9 cellular contexts compared by ENCODE assay signal in genomic region chr20:19993937-19994667, GRCh38. TPM values are rescaled to one million over a fixed set of nuclear protein-coding genes. Genes with fewer than 3 reads are reported as not detected.
DNase-seq lines count a peak whose midpoint lies in the region; ATAC-seq, FAIRE-seq and TF ChIP-seq lines count a peak whose summit lies in the region.
"Had no signal": no experiment of that assay in that cellular context is flagged by ENCODE, and none has a peak within 500 bp of the region (broad histone marks: within the 10 kb centered on the region; RNA-seq: fewer than 3 reads in every experiment).

No MANE protein-coding gene starts in this region.

- H3K79me1 ChIP-seq in H1 (ENCODE audit: low read depth, low read length): no peaks in the 10 kb centered on the region

- H3K27ac ChIP-seq in A549 (peak overlapping the region; percentile 90 to 93), H1 (ENCODE audit: low read depth, low read length) (no peak overlapping the region)

- H3K4me2 ChIP-seq in A549: peak overlapping the region; percentile 88
- no peak overlapping the region for H3K4me2 ChIP-seq in H1 (ENCODE audit: insufficient read depth in 1 of 2, low read depth in 2 of 2, low read length in 2 of 2)

- no peak overlapping the region for H2BK5ac ChIP-seq in H1 (ENCODE audit: low read depth, low read length)

- no peaks in the 10 kb centered on the region; a peak in 1 of 7 replicates for H3K27me3 ChIP-seq in H1 (replicated peaks in 1 of 4; ENCODE audit: control insufficient read depth in 3 of 4, extremely low read depth in 1 of 4, insufficient read depth in 3 of 4, low read length in 3 of 4)

- CTCF ChIA-PET in A549 (lab: Yijun Ruan, JAX): interaction anchor here (0.6 to 8.1 kb wide), 40 partner anchors 8 to 1518 kb away, joined by 3 to 80 read pairs (median 5); partner anchors contain the start of gene NAA20
- CTCF ChIA-PET in H1 (lab: Charles Lee; ENCODE audit: partially characterized antibody): interaction anchor here (0.6 to 3.1 kb wide), 22 partner anchors 12 to 1286 kb away, joined by 3 to 11 read pairs (median 4); no protein-coding TSS in a partner anchor

- no peak overlapping the region for H3K56ac ChIP-seq in H1 (replicated peaks; ENCODE audit: insufficient read length, low read depth, low read length)

- H4K8ac ChIP-seq in H1 (ENCODE audit: extremely low read depth, insufficient read depth, low read length): no peak overlapping the region

- no peak overlapping the region for H3K4ac ChIP-seq in H1 (replicated peaks; ENCODE audit: insufficient read length, low read depth, low read length)

- no peak for TF ChIP-seq EP300 in A549 (IDR thresholded peaks at IDR 0.05)
- TF ChIP-seq EP300 in H1 (IDR thresholded peaks at IDR 0.05; ENCODE audit: borderline replicate concordance in 1 of 2, low read depth in 2 of 2, low read length in 2 of 2): no peak

- no peak overlapping the region for H3K9ac ChIP-seq in H1 (replicated peaks in 1 of 4; ENCODE audit: extremely low read depth in 1 of 4, low read depth in 3 of 4, low read length in 3 of 4)

- no peak overlapping the region for H4K91ac ChIP-seq in H1 (replicated peaks; ENCODE audit: insufficient read length, low read length)

- no peaks in the 10 kb centered on the region for H4K20me1 ChIP-seq in H1 (replicated peaks in 1 of 2; ENCODE audit: control insufficient read depth in 1 of 2, insufficient read depth in 2 of 2, low read length in 2 of 2)

- POLR2A ChIA-PET in A549 (lab: Yijun Ruan, JAX): interaction anchor here (0.5 to 3.3 kb wide), 6 partner anchors 11 to 210 kb away, joined by 3 to 60 read pairs (median 6); no protein-coding TSS in a partner anchor
- POLR2A ChIA-PET in H1 (lab: Charles Lee; ENCODE audit: partially characterized antibody): no interaction called here

- TF ChIP-seq CTCF in A549 (IDR thresholded peaks at IDR 0.05) (no peak), H1 (IDR thresholded peaks at IDR 0.05; ENCODE audit: control extremely low read depth in 1 of 3, insufficient read depth in 1 of 3, low read depth in 1 of 3, low read length in 3 of 3) (no peak), mesothelial cell of epicardium (IDR thresholded peaks at IDR 0.05; ENCODE audit: unreplicated experiment) (no peak)

- H3K14ac ChIP-seq in H1 (ENCODE audit: insufficient read length): no peak overlapping the region

- FAIRE-seq in A549 (lab: Jason Lieb, UNC): peak; percentile 32
- no peak for FAIRE-seq in H1 (lab: Jason Lieb, UNC)

- H3K4me1 ChIP-seq in A549: peaks cover 52% of the 10 kb centered on the region
- peaks cover 2 to 7% (median 5%) of the 10 kb centered on the region in 4 experiments for H3K4me1 ChIP-seq in H1 (replicated peaks in 1 of 4; ENCODE audit: control insufficient read depth in 3 of 4, insufficient read depth in 4 of 4, low read length in 3 of 4)

- no peaks in the 10 kb centered on the region for H3K79me2 ChIP-seq in H1 (ENCODE audit: control insufficient read depth in 1 of 2, insufficient read depth in 2 of 2, low read length in 2 of 2)

- H2BK12ac ChIP-seq in H1 (ENCODE audit: low read depth, low read length): peak overlapping the region; percentile 10

- H2AFZ ChIP-seq in H1 (ENCODE audit: low read length): peak overlapping the region; percentile 74; the same call in 1 of the 2 replicates

- peaks cover 14% of the 10 kb centered on the region for H3K36me3 Mint-ChIP-seq in mesothelial cell of epicardium

- H2BK15ac ChIP-seq in H1 (ENCODE audit: low read length): 0 out of 2 replicates have a peak overlapping the region, but pooled peaks have one; percentile 12

- H2BK120ac ChIP-seq in H1 (replicated peaks; ENCODE audit: low read depth, low read length): no peak overlapping the region

- no peaks in the 10 kb centered on the region for H3K36me3 ChIP-seq in H1 (ENCODE audit: control insufficient read depth in 2 of 4, insufficient read depth in 4 of 4, low read length in 3 of 4)

- H2AK5ac ChIP-seq in H1 (ENCODE audit: low read depth, low read length): no peak overlapping the region

- H4K5ac ChIP-seq in H1 (ENCODE audit: insufficient read length, low read depth, low read length): no peak overlapping the region

- no peaks in the 10 kb centered on the region for H3K23me2 ChIP-seq in H1 (ENCODE audit: low read depth, low read length)

- no peaks in the 10 kb centered on the region for H3K9me3 Mint-ChIP-seq in mesothelial cell of epicardium

- ATAC-seq in A549 (peak; percentile 37 to 44; a peak in 5 of 6 replicates), HG03025 (IDR thresholded peaks at IDR 0.05; ENCODE audit: low FRiP score, unreplicated experiment) (no peak), HG02610 (IDR thresholded peaks at IDR 0.05; ENCODE audit: unreplicated experiment) (no peak), HG03139 (IDR thresholded peaks at IDR 0.05; ENCODE audit: unreplicated experiment) (no peak)

- peak in 1 of 2 experiments; percentile 57 for DNase-seq in A549 (ENCODE audit: low read depth in 1 of 2, low spot score in 1 of 2)
- peak; percentile 64 for DNase-seq in NCI-H226
- DNase-seq in H1 (ENCODE audit: low read depth in 1 of 2, low spot score in 2 of 2): no peak
- no peak for DNase-seq in mesothelial cell of epicardium (ENCODE audit: low spot score in 2 of 2, unreplicated experiment in 2 of 2)
- no peak for DNase-seq in NCI-H2081 (lab: John Stamatoyannopoulos, UW)
- DNase-seq: NCI-H1436 treated with DMSO at 0.1 percent for 48 hours had no signal

- H3K4me3 ChIP-seq in A549: peak overlapping the region; percentile 24; the same call in 2 of the 3 replicates
- no peak overlapping the region for H3K4me3 ChIP-seq in H1 (ENCODE audit: extremely low read depth in 1 of 4, insufficient read depth in 2 of 4, low read depth in 3 of 4, low read length in 4 of 4)

- H3K23ac ChIP-seq in H1 (ENCODE audit: insufficient read length): no peak overlapping the region

- H3K4me3 Mint-ChIP-seq in mesothelial cell of epicardium: no peak overlapping the region

- H3K18ac ChIP-seq in H1 (ENCODE audit: extremely low read depth, low read length): 0 out of 2 replicates have a peak overlapping the region, but pooled peaks have one; percentile 11

- H2BK20ac ChIP-seq in H1 (ENCODE audit: low read length): no peak overlapping the region

- H3K27ac Mint-ChIP-seq in mesothelial cell of epicardium: peak overlapping the region; percentile 99

- TF ChIP-seq RAD21 in A549 (conservative IDR thresholded peaks at IDR 0.05 in 1 of 2, IDR thresholded peaks at IDR 0.05 in 1 of 2) (no peak), H1 (IDR thresholded peaks at IDR 0.05 in 1 of 2, conservative IDR thresholded peaks at IDR 0.05 in 1 of 2; ENCODE audit: low read depth in 2 of 2, low read length in 2 of 2) (no peak)

- H3K4me1 Mint-ChIP-seq in mesothelial cell of epicardium: peaks cover 55% of the 10 kb centered on the region

- H3K9me3 ChIP-seq in A549: no peaks in the 10 kb centered on the region
- H3K9me3 ChIP-seq in H1 (ENCODE audit: insufficient read depth in 2 of 2, low read depth in 1 of 2, low read length in 1 of 2): no peaks in the 10 kb centered on the region

- TF ChIP-seq POLR2A in A549 (IDR thresholded peaks at IDR 0.05; ENCODE audit: low read length) (no peak), H1 (IDR thresholded peaks at IDR 0.05; ENCODE audit: control extremely low read depth in 1 of 2, low read depth in 2 of 2, low read length in 2 of 2) (no peak)

- 69% methylated on average over 13 of the region's 13 CpGs for WGBS in A549 (ENCODE audit: missing lambda C conversion rate)
- 93% methylated on average over 13 of the region's 13 CpGs; no CpG with 5 or more reads in 1 of the 2 experiments for WGBS in H1 (ENCODE audit: extremely low coverage in 1 of 2, insufficient coverage in 1 of 2, insufficient read length in 1 of 2, insufficient replicate concordance in 2 of 2, low coverage in 1 of 2, low lambda C conversion rate in 2 of 2, missing lambda C conversion rate in 1 of 2), 2 experiments

- no peaks in the 10 kb centered on the region for H3K27me3 Mint-ChIP-seq in mesothelial cell of epicardium (ENCODE audit: low read depth)

RNA-seq across cellular contexts. Expression of gene NAA20, which starts 23.1 kb away (rescaled TPM):
- polyA plus RNA-seq in A549 (2011; rRNA removed): 154 and 219 TPM in 2 replicates
- 110 and 115 TPM in 2 replicates for polyA plus RNA-seq in A549 (2012; cell fraction: cytosol; rRNA removed)
- polyA plus RNA-seq in A549 (2012; cell fraction: nucleus; rRNA removed): 44.7 and 53.1 TPM in 2 replicates
- 174 to 202 TPM (median 175 TPM) in 3 replicates for polyA plus RNA-seq in A549 (2017; fragmentation: RNase III; extraction: RNeasy Plus Mini Kit Qiagen cat#74134 plus additional on column Dnase treatment)
- 38.3 and 41.6 TPM in 2 replicates for polyA minus RNA-seq in A549 (2011; rRNA and poly(A)+ RNA removed)
- total RNA-seq in H1 (2021; fragmentation: NEBNext Ultra II Directional; extraction: Animal tissue kit (Norgen Biotek cat#: 25700)): 39.1 and 41.1 TPM in 2 replicates
- 15.8 and 21.9 TPM in 2 replicates for polyA plus RNA-seq in H1 (2011; rRNA removed)
- 27.0 TPM for polyA plus RNA-seq in H1 (2011; cell fraction: cytosol; rRNA removed)
- 8.5 TPM for polyA plus RNA-seq in H1 (2011; cell fraction: nucleus; rRNA removed)
- polyA plus RNA-seq in H1 (2012, experiment 1 of 2): 25.5 to 39.8 TPM (median 27.2 TPM) in 4 replicates
- polyA plus RNA-seq in H1 (2012, experiment 2 of 2): 17.5 TPM
- polyA plus RNA-seq in H1 (2013, experiment 1 of 2): 31.9 TPM
- 35.1 TPM for polyA plus RNA-seq in H1 (2013, experiment 2 of 2)
- 10.4 and 12.2 TPM in 2 replicates for polyA minus RNA-seq in H1 (2011; rRNA and poly(A)+ RNA removed)
- 10.7 TPM for polyA minus RNA-seq in H1 (2011; cell fraction: cytosol; rRNA and poly(A)+ RNA removed)
- 15.3 TPM for polyA minus RNA-seq in H1 (2011; cell fraction: nucleus; rRNA and poly(A)+ RNA removed)
- 34.0 to 38.9 TPM (median 36.9 TPM) in 3 replicates for total RNA-seq in mesothelial cell of epicardium

RNA-seq across cellular contexts. Expression of gene CRNKL1, which starts 58.2 kb away (rescaled TPM):
- 23.6 and 32.1 TPM in 2 replicates for polyA plus RNA-seq in A549 (2011; rRNA removed)
- 6.2 and 7.0 TPM in 2 replicates for polyA plus RNA-seq in A549 (2012; cell fraction: cytosol; rRNA removed)
- polyA plus RNA-seq in A549 (2012; cell fraction: nucleus; rRNA removed): 4.9 and 6.4 TPM in 2 replicates
- 19.1 to 20.5 TPM (median 19.4 TPM) in 3 replicates for polyA plus RNA-seq in A549 (2017; fragmentation: RNase III; extraction: RNeasy Plus Mini Kit Qiagen cat#74134 plus additional on column Dnase treatment)
- polyA minus RNA-seq in A549 (2011; rRNA and poly(A)+ RNA removed): 15.8 and 16.4 TPM in 2 replicates
- total RNA-seq in H1 (2021; fragmentation: NEBNext Ultra II Directional; extraction: Animal tissue kit (Norgen Biotek cat#: 25700)): 21.9 and 26.5 TPM in 2 replicates
- polyA plus RNA-seq in H1 (2011; rRNA removed): 2.8 and 4.0 TPM in 2 replicates
- 7.9 TPM for polyA plus RNA-seq in H1 (2011; cell fraction: cytosol; rRNA removed)
- 5.3 TPM for polyA plus RNA-seq in H1 (2011; cell fraction: nucleus; rRNA removed)
- 12.1 to 26.7 TPM (median 15.7 TPM) in 4 replicates for polyA plus RNA-seq in H1 (2012, experiment 1 of 2)
- polyA plus RNA-seq in H1 (2012, experiment 2 of 2): 0.89 TPM
- polyA plus RNA-seq in H1 (2013, experiment 1 of 2): 17.5 TPM
- polyA plus RNA-seq in H1 (2013, experiment 2 of 2): 19.3 TPM
- polyA minus RNA-seq in H1 (2011; rRNA and poly(A)+ RNA removed): 9.4 and 10.9 TPM in 2 replicates
- polyA minus RNA-seq in H1 (2011; cell fraction: cytosol; rRNA and poly(A)+ RNA removed): 8.0 TPM
- 9.2 TPM for polyA minus RNA-seq in H1 (2011; cell fraction: nucleus; rRNA and poly(A)+ RNA removed)
- 23.9 to 27.8 TPM (median 26.5 TPM) in 3 replicates for total RNA-seq in mesothelial cell of epicardium

RNA-seq across cellular contexts. Expression of gene CFAP61, which starts 58.2 kb away (rescaled TPM):
- polyA plus RNA-seq in A549 (2011; rRNA removed) (0.70 and 0.86 TPM in 2 replicates), A549 (2017; fragmentation: RNase III; extraction: RNeasy Plus Mini Kit Qiagen cat#74134 plus additional on column Dnase treatment) (0.39 to 0.49 TPM (median 0.46 TPM) in 3 replicates), H1 (2011; rRNA removed) (0.08 and 0.29 TPM in 2 replicates)
- 0.30 and 0.34 TPM in 2 replicates for polyA plus RNA-seq in A549 (2012; cell fraction: cytosol; rRNA removed)
- polyA plus RNA-seq in A549 (2012; cell fraction: nucleus; rRNA removed): 0.46 and 0.94 TPM in 2 replicates
- 1.4 and 2.9 TPM in 2 replicates for polyA minus RNA-seq in A549 (2011; rRNA and poly(A)+ RNA removed)
- total RNA-seq in H1 (2021; fragmentation: NEBNext Ultra II Directional; extraction: Animal tissue kit (Norgen Biotek cat#: 25700)): 0.61 TPM in 1 of 2 replicates, not detected in the other
- polyA plus RNA-seq in H1 (2011; cell fraction: cytosol; rRNA removed): 0.14 TPM
- 0.57 TPM for polyA plus RNA-seq in H1 (2011; cell fraction: nucleus; rRNA removed)
- polyA plus RNA-seq in H1 (2012, experiment 1 of 2): 0.59 to 1.0 TPM in 2 of 4 replicates, not detected in the others
- not detected for polyA plus RNA-seq in H1 (2012, experiment 2 of 2)
- polyA plus RNA-seq in H1 (2013, experiment 1 of 2): 0.06 TPM
- polyA plus RNA-seq in H1 (2013, experiment 2 of 2): 0.17 TPM
- 0.95 and 1.7 TPM in 2 replicates for polyA minus RNA-seq in H1 (2011; rRNA and poly(A)+ RNA removed)
- polyA minus RNA-seq in H1 (2011; cell fraction: cytosol; rRNA and poly(A)+ RNA removed): not detected
- not detected for polyA minus RNA-seq in H1 (2011; cell fraction: nucleus; rRNA and poly(A)+ RNA removed)
- 0.45 to 0.62 TPM in 2 of 3 replicates, not detected in the other for total RNA-seq in mesothelial cell of epicardium

Comparison
In these comparisons a context has a peak if more than half of its experiments do, and no peak if none do; other contexts are left out.
1. ATAC-seq: peak in A549 (2 of 2); none in HG03025 (single experiment), HG02610 (single experiment) and HG03139 (single experiment).